Comparison of ENCODE assay signal across 16 cellular contexts in the genomic region with DNA sequence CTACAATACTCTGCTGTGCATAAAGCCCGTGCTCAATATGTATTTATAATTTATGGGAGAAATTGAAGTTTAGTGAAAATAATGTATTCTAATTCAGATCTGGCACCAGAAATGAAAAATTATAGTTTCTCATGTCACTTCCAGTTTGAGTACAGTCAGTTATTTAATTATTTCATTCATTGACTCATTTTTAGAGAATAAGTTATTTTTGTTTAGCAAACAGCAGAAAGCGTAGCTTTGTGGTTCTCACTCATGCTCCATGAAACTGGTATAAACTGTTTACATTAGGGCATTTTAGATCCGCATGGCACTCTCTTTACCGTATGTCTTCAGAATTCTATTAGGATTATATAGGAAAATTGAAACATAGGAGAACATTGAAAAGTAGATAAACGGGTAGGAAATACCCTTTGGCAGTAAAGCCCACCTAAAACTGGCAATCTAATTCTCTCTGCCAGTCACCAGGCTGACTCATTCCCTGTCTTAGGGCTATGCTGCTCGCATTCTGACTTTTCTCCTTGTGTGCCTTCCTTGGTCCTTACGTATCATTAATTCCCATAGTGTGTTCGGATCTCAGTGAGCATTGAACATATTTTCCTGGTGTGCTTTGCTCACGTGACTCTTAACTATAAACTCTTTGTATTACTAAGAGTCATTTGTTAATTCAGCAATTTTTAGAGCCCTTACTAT.
"Had no signal": no experiment of that assay in that cellular context is flagged by ENCODE, and none has a peak within 500 bp of the region (broad histone marks: within the 10 kb centered on the region; RNA-seq: fewer than 3 reads in every experiment).

No MANE protein-coding gene starts in this region.

- H3K4me1 ChIP-seq: lower lobe of right lung, spleen, upper lobe of right lung had no signal

- H3K27me3 Mint-ChIP-seq: activated B cell treated with CpG ODN at 0.5 μM for 24 hours; activated CD4-positive, alpha-beta memory T cell treated with anti-CD3 and anti-CD28 coated beads, Interleukin-2, amount 10 ng/mL, durations not matched to agents 7 days and 5 days; activated CD8-positive, alpha-beta memory T cell treated with anti-CD3 and anti-CD28 coated beads, Interleukin-2, amount 10 ng/mL, durations not matched to agents 7 days and 5 days; activated naive CD8-positive, alpha-beta T cell treated with anti-CD3 and anti-CD28 coated beads, Interleukin-2, amount 10 ng/mL, durations not matched to agents 7 days and 5 days had no signal

- H3K4me3 Mint-ChIP-seq: activated B cell treated with CpG ODN at 0.5 μM for 24 hours; activated CD4-positive, alpha-beta memory T cell treated with anti-CD3 and anti-CD28 coated beads, Interleukin-2, amount 10 ng/mL, durations not matched to agents 7 days and 5 days; activated CD8-positive, alpha-beta memory T cell treated with anti-CD3 and anti-CD28 coated beads, Interleukin-2, amount 10 ng/mL, durations not matched to agents 7 days and 5 days; activated naive CD8-positive, alpha-beta T cell treated with anti-CD3 and anti-CD28 coated beads, Interleukin-2, amount 10 ng/mL, durations not matched to agents 7 days and 5 days; nephron had no signal

- ATAC-seq: activated CD8-positive, alpha-beta memory T cell treated with anti-CD3 and anti-CD28 coated beads, Interleukin-2, amount 10 ng/mL, durations not matched to agents 7 days and 5 days; lower lobe of right lung; upper lobe of right lung had no signal

- H3K9me3 Mint-ChIP-seq: activated B cell treated with CpG ODN at 0.5 μM for 24 hours; activated CD4-positive, alpha-beta memory T cell treated with anti-CD3 and anti-CD28 coated beads, Interleukin-2, amount 10 ng/mL, durations not matched to agents 7 days and 5 days; activated naive CD8-positive, alpha-beta T cell treated with anti-CD3 and anti-CD28 coated beads, Interleukin-2, amount 10 ng/mL, durations not matched to agents 7 days and 5 days; nephron had no signal

- DNase-seq: activated B cell treated with CpG ODN at 0.5 μM for 24 hours; activated CD4-positive, alpha-beta memory T cell treated with anti-CD3 and anti-CD28 coated beads, Interleukin-2, amount 10 ng/mL, durations not matched to agents 7 days and 5 days; activated CD4-positive, alpha-beta T cell treated with anti-CD3 and anti-CD28 coated beads for 48 hours; activated CD8-positive, alpha-beta memory T cell treated with anti-CD3 and anti-CD28 coated beads, Interleukin-2, amount 10 ng/mL, durations not matched to agents 7 days and 5 days; activated naive CD8-positive, alpha-beta T cell treated with anti-CD3 and anti-CD28 coated beads, Interleukin-2, amount 10 ng/mL, durations not matched to agents 7 days and 5 days; amygdala; dermis blood vessel endothelial cell; foreskin fibroblast; lower lobe of right lung; spleen; stimulated activated CD4-positive, alpha-beta T cell treated with anti-CD3 and anti-CD28 coated beads, Interleukin-4, amount 100 ng/mL, for 4 hours; stimulated activated naive CD4-positive, alpha-beta T cell; upper lobe of right lung had no signal

- H3K4me3 ChIP-seq: cardiac muscle cell, hepatocyte, lower lobe of right lung, spleen, upper lobe of right lung had no signal

- H3K9me3 ChIP-seq: lower lobe of right lung, spleen, upper lobe of right lung had no signal

- H3K27ac Mint-ChIP-seq: activated B cell treated with CpG ODN at 0.5 μM for 24 hours; activated CD4-positive, alpha-beta memory T cell treated with anti-CD3 and anti-CD28 coated beads, Interleukin-2, amount 10 ng/mL, durations not matched to agents 7 days and 5 days; activated CD8-positive, alpha-beta memory T cell treated with anti-CD3 and anti-CD28 coated beads, Interleukin-2, amount 10 ng/mL, durations not matched to agents 7 days and 5 days; activated naive CD8-positive, alpha-beta T cell treated with anti-CD3 and anti-CD28 coated beads, Interleukin-2, amount 10 ng/mL, durations not matched to agents 7 days and 5 days; nephron had no signal

- H3K27me3 ChIP-seq: cardiac muscle cell, hepatocyte, spleen, upper lobe of right lung had no signal
